8 cellular contexts compared by ENCODE assay signal in the genomic region with DNA sequence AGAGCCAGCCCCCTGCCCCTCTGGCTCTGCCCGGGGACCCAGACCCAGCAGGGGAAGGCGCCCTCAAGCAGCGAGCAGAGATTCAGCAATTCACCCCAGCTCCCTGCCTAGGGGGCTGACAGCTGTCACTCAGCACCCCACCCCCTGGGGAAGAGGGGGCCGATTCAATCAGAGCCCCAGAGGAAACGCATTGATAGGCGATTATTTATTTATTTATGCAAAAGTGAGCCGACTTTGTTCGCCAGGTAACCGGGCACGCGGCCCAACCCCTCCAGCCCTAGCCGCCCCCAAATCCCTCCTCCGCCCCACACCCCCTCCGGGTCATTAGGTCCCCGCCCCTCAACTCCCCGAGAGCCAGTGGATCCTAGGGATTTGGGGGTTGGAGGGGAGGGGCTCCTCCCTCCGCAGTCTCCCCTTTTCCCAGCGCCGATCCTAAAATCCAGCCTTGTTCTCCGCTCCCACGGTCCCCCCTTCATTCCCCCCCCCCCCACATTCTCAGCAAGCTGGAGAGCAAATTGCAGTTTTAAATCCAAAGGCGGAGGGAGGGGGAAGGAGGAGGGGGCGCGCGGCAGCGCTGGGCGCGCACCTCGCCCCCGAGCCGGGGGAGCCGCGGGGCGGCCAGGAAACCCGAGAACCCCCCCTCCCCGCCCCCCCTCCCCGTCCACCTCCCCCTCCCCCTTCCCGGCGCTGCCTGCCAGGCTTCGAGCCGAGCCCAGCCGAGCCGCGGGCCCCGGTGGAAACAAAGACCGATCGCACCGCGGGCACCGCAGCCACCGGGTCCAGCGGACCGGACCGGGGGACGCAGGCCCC. TPM values are rescaled to one million over a fixed set of nuclear protein-coding genes. Genes with fewer than 3 reads are reported as not detected.
DNase-seq lines count a peak whose midpoint lies in the region; ATAC-seq and TF ChIP-seq lines count a peak whose summit lies in the region.

No MANE protein-coding gene starts in this region.

- POLR2A ChIA-PET in Panc1 (lab: Charles Lee) = interaction anchor here (0.7 kb wide), 1 partner anchor 51 kb away, joined by 4 read pairs; no protein-coding TSS in a partner anchor

- peak overlapping the region; percentile 90 for H3K27ac Mint-ChIP-seq in stimulated activated naive B cell treated with anti-CD40 and anti-IgM and Interleukin-4, amounts not matched to agents 10 μg/mL and 1 μg/mL and 100 μg/mL, for 72 hours

- TF ChIP-seq CTCF in Panc1 (IDR thresholded peaks at IDR 0.05) = no peak
- TF ChIP-seq CTCF in mammary epithelial cell (conservative IDR thresholded peaks at IDR 0.05 in 1 of 2, IDR thresholded peaks at IDR 0.05 in 1 of 2; ENCODE audit: extremely low read depth in 1 of 2, insufficient read depth in 1 of 2, low read depth in 1 of 2, low read length in 2 of 2) = no peak

- H3K27ac ChIP-seq in Panc1 (ENCODE audit: low read length) = peak overlapping the region; percentile 71
- H3K27ac ChIP-seq in mammary epithelial cell (ENCODE audit: insufficient read depth, low read depth, low read length) = peak overlapping the region; percentile 56

- no peaks in the 10 kb centered on the region for H3K9me3 Mint-ChIP-seq in stimulated activated naive B cell treated with anti-CD40 and anti-IgM and Interleukin-4, amounts not matched to agents 10 μg/mL and 1 μg/mL and 100 μg/mL, for 72 hours

- peak overlapping the region; percentile 98 for H3K4me2 ChIP-seq in mammary epithelial cell (ENCODE audit: insufficient read depth, low read depth, low read length)

- DNase-seq in NCI-H748 (lab: John Stamatoyannopoulos, UW; ENCODE audit: unreplicated experiment) = peak; percentile 53
- DNase-seq in NCI-H748 treated with DMSO at 0.1 percent for 48 hours (lab: John Stamatoyannopoulos, UW) = no peak
- DNase-seq in Panc1 (ENCODE audit: low read depth, low spot score) = no peak
- peak; percentile 30 for DNase-seq in mammary epithelial cell
- DNase-seq in islet precursor cell = peak; percentile 60
- DNase-seq in stimulated activated naive B cell treated with anti-CD40 and anti-IgM and Interleukin-4, amounts not matched to agents 10 μg/mL and 1 μg/mL and 100 μg/mL, for 72 hours = no peak
- no peak for DNase-seq in NK-92 (lab: John Stamatoyannopoulos, UW; ENCODE audit: unreplicated experiment)

- dilution Hi-C loops in mammary epithelial cell (cut with HindIII; ENCODE audit: low sequenced_read_pairs) = no loop called here

- CTCF ChIA-PET in Panc1 (lab: Charles Lee) (interaction anchor here (3.0 kb wide), 1 partner anchor 46 kb away, joined by 18 read pairs; no protein-coding TSS in a partner anchor), mammary epithelial cell (lab: Charles Lee; ENCODE audit: low non-redundant PET) (interaction anchor here (0.6 to 1.4 kb wide), 2 partner anchors 46 to 166 kb away, joined by 3 to 15 read pairs; no protein-coding TSS in a partner anchor)

- in situ Hi-C loops in Panc1 (cut with HindIII; ENCODE audit: low pct_unique_long_range_greater_than_20kb, low sequenced_read_pairs) = loop anchor here (10.0 kb wide), 1 partner anchor 188 kb away; no protein-coding TSS in a partner anchor
- in situ Hi-C loops in mammary epithelial cell (cut with MboI; ENCODE audit: low sequenced_read_pairs in 2 of 2) = loop anchor here (10.0 kb wide), 2 partner anchors 48 to 198 kb away; no protein-coding TSS in a partner anchor

- peak overlapping the region; percentile 60 for H3K9ac ChIP-seq in mammary epithelial cell (ENCODE audit: insufficient read depth, low read length)

- peak overlapping the region; percentile 78 to 86 for H3K4me3 ChIP-seq in Panc1 (ENCODE audit: low read depth in 2 of 2, low read length in 2 of 2)
- H3K4me3 ChIP-seq in mammary epithelial cell (replicated peaks in 1 of 3; ENCODE audit: insufficient read depth in 1 of 3, low read depth in 2 of 3, low read length in 3 of 3) = peak overlapping the region; percentile 77 to 93 (median 79)

- no peaks in the 10 kb centered on the region for H3K27me3 Mint-ChIP-seq in stimulated activated naive B cell treated with anti-CD40 and anti-IgM and Interleukin-4, amounts not matched to agents 10 μg/mL and 1 μg/mL and 100 μg/mL, for 72 hours

- H3K4me3 Mint-ChIP-seq in stimulated activated naive B cell treated with anti-CD40 and anti-IgM and Interleukin-4, amounts not matched to agents 10 μg/mL and 1 μg/mL and 100 μg/mL, for 72 hours = peak overlapping the region; percentile 92 to 94

- intact Hi-C loops in Panc1 (cut with micrococcal nuclease; ENCODE audit: unreplicated experiment) = loop anchor here (5.0 kb wide), 1 partner anchor 35 kb away; no protein-coding TSS in a partner anchor
- intact Hi-C loops in mammary epithelial cell (cut with micrococcal nuclease) = loop anchor here (2.0 to 5.0 kb wide), 2 partner anchors 34 to 95 kb away; no protein-coding TSS in a partner anchor

- H4K20me1 ChIP-seq in mammary epithelial cell (ENCODE audit: insufficient read depth, low read length) = peaks cover 10% of the 10 kb centered on the region

- H3K4me1 ChIP-seq in Panc1 (ENCODE audit: control insufficient read depth, insufficient read depth, low read length) (peaks cover 55% of the 10 kb centered on the region), mammary epithelial cell (ENCODE audit: insufficient read depth, low read length) (peaks cover 55% of the 10 kb centered on the region)

- ATAC-seq in Panc1 = no peak
- ATAC-seq in stimulated activated naive B cell treated with anti-CD40 and anti-IgM and Interleukin-4, amounts not matched to agents 10 μg/mL and 1 μg/mL and 100 μg/mL, for 72 hours (replicated peaks) = peak; percentile 26
- ATAC-seq in GM18511 (IDR thresholded peaks at IDR 0.05; ENCODE audit: unreplicated experiment) = no peak

- BruUV-seq in Panc1 (replicated peaks; lab: Mats Ljungman, UMichigan) (no TSS peak), mammary epithelial cell (replicated peaks; lab: Mats Ljungman, UMichigan) (no TSS peak)

- H3K4me1 Mint-ChIP-seq in stimulated activated naive B cell treated with anti-CD40 and anti-IgM and Interleukin-4, amounts not matched to agents 10 μg/mL and 1 μg/mL and 100 μg/mL, for 72 hours = peaks cover 14 to 54% of the 10 kb centered on the region in 2 donors

- H2AFZ ChIP-seq in mammary epithelial cell (ENCODE audit: low read depth, low read length) = no peak overlapping the region

- no peaks in the 10 kb centered on the region for H3K9me3 ChIP-seq in Panc1 (ENCODE audit: control insufficient read depth, insufficient read depth, low read depth, low read length)
- H3K9me3 ChIP-seq in mammary epithelial cell (replicated peaks; ENCODE audit: insufficient read depth, low read length) = no peaks in the 10 kb centered on the region

- peaks cover 0 to 2% of the 10 kb centered on the region in 2 donors for H3K36me3 Mint-ChIP-seq in stimulated activated naive B cell treated with anti-CD40 and anti-IgM and Interleukin-4, amounts not matched to agents 10 μg/mL and 1 μg/mL and 100 μg/mL, for 72 hours

- H3K36me3 ChIP-seq in Panc1 (ENCODE audit: control insufficient read depth, insufficient read depth, low read length) (peaks cover 2% of the 10 kb centered on the region; the same call in 1 of the 2 replicates), mammary epithelial cell (ENCODE audit: insufficient read depth, low read length) (no peaks in the 10 kb centered on the region)

- H3K27me3 ChIP-seq in Panc1 (ENCODE audit: control insufficient read depth, insufficient read depth, low read length) (no peaks in the 10 kb centered on the region), mammary epithelial cell (ENCODE audit: insufficient read depth, low read length) (no peaks in the 10 kb centered on the region)

- H3K79me2 ChIP-seq in mammary epithelial cell (ENCODE audit: insufficient read depth, low read length) = peaks cover 62% of the 10 kb centered on the region

- WGBS in mammary epithelial cell (ENCODE audit: low coverage, missing lambda C conversion rate) = 0% methylated on average over 5 of the region's 55 CpGs

RNA-seq across cellular contexts. Expression of gene AHDC1, which starts 1.2 kb away (rescaled TPM):
- 47.1 TPM for total RNA-seq in Panc1 (2021; ENCODE audit: unreplicated experiment)
- polyA plus RNA-seq in Panc1 (2012; ENCODE audit: insufficient read length) = 35.8 TPM
- total RNA-seq in mammary epithelial cell = 10 to 100 TPM; 35.3 to 51.8 TPM
- 8.0 TPM for polyA plus RNA-seq in mammary epithelial cell
- polyA minus RNA-seq in mammary epithelial cell = 21.4 TPM

RNA-seq across cellular contexts. Expression of gene FGR, which starts 32.3 kb away (rescaled TPM):
- total RNA-seq in Panc1 (2021; ENCODE audit: unreplicated experiment) (0.18 TPM), mammary epithelial cell (under 1 TPM; 0.50 to 0.56 TPM)
- not detected for polyA plus RNA-seq in Panc1 (2012; ENCODE audit: insufficient read length)
- polyA plus RNA-seq in mammary epithelial cell = 0.06 TPM
- polyA minus RNA-seq in mammary epithelial cell = not detected

Comparison
In these comparisons a context has a peak if more than half of its experiments do, and no peak if none do; other contexts are left out.
1. DNase-seq: peak in NCI-H748 (single experiment), mammary epithelial cell (single experiment) and islet precursor cell (single experiment); none in NCI-H748 treated with DMSO at 0.1 percent for 48 hours (single experiment), Panc1 (single experiment), stimulated activated naive B cell treated with anti-CD40 and anti-IgM and Interleukin-4, amounts not matched to agents 10 μg/mL and 1 μg/mL and 100 μg/mL, for 72 hours (single experiment) and NK-92 (single experiment).
2. ATAC-seq: peak in stimulated activated naive B cell treated with anti-CD40 and anti-IgM and Interleukin-4, amounts not matched to agents 10 μg/mL and 1 μg/mL and 100 μg/mL, for 72 hours (2 of 2); none in Panc1 (single experiment) and GM18511 (single experiment).